1 cellular context compared by ENCODE assay signal in genomic region chr17:20155258-20156195, GRCh38.
TF ChIP-seq lines count a peak whose summit lies in the region.

No MANE protein-coding gene starts in this region.

TF ChIP-seq in HepG2, 621 proteins besides CTCF, POLR2A, EP300 and RAD21 (continued from another document and continues in another):
- 0 out of 2 replicates have a peak, but pooled peaks have one; percentile 30 for TF ChIP-seq ZNF691 (CRISPR knock-in tag; IDR thresholded peaks at IDR 0.05; ENCODE audit: borderline replicate concordance, low read depth)
- TF ChIP-seq RAD51 (IDR thresholded peaks at IDR 0.05; ENCODE audit: borderline replicate concordance) = no peak
- no peak for TF ChIP-seq ZNF552 (CRISPR knock-in tag; IDR thresholded peaks at IDR 0.05; ENCODE audit: borderline replicate concordance)
- 0 out of 2 replicates have a peak, but pooled peaks have one; percentile 38 for TF ChIP-seq ZNF446 (CRISPR knock-in tag; IDR thresholded peaks at IDR 0.05)
- TF ChIP-seq SCMH1 (CRISPR knock-in tag; IDR thresholded peaks at IDR 0.05; ENCODE audit: borderline replicate concordance) = no peak
- TF ChIP-seq, protein P1, sequence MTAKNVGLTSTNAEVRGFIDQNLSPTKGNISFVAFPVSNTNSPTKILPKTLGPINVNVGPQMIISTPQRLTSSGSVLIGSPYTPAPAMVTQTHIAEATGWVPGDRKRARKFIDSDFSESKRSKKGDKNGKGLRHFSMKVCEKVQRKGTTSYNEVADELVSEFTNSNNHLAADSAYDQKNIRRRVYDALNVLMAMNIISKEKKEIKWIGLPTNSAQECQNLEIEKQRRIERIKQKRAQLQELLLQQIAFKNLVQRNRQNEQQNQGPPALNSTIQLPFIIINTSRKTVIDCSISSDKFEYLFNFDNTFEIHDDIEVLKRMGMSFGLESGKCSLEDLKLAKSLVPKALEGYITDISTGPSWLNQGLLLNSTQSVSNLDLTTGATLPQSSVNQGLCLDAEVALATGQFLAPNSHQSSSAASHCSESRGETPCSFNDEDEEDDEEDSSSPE (CRISPR knock-in tag; IDR thresholded peaks at IDR 0.05) = peak; percentile 29; the same call in 1 of the 2 replicates
- no peak for TF ChIP-seq RFXANK (CRISPR knock-in tag; IDR thresholded peaks at IDR 0.05)
- TF ChIP-seq MAFF (IDR thresholded peaks at IDR 0.05; ENCODE audit: low read depth, low read length) = no peak
- TF ChIP-seq, protein P2, sequence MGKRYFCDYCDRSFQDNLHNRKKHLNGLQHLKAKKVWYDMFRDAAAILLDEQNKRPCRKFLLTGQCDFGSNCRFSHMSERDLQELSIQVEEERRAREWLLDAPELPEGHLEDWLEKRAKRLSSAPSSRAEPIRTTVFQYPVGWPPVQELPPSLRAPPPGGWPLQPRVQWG (CRISPR knock-in tag; IDR thresholded peaks at IDR 0.05; ENCODE audit: borderline replicate concordance, low read depth) = no peak
- TF ChIP-seq ZNF292 (CRISPR knock-in tag; IDR thresholded peaks at IDR 0.05; ENCODE audit: borderline replicate concordance, low read depth) = no peak
- TF ChIP-seq KLF12 (CRISPR knock-in tag; IDR thresholded peaks at IDR 0.05; ENCODE audit: borderline replicate concordance) = no peak
- no peak for TF ChIP-seq ZNF331 (CRISPR knock-in tag; IDR thresholded peaks at IDR 0.05)
- no peak for TF ChIP-seq E2F5 (CRISPR knock-in tag; conservative IDR thresholded peaks at IDR 0.05)
- no peak for TF ChIP-seq ZNF878 (CRISPR knock-in tag; IDR thresholded peaks at IDR 0.05)
- no peak for TF ChIP-seq ZNF501 (CRISPR knock-in tag; IDR thresholded peaks at IDR 0.05)
- no peak for TF ChIP-seq SRY (CRISPR knock-in tag; IDR thresholded peaks at IDR 0.05)
- TF ChIP-seq SYNCRIP (IDR thresholded peaks at IDR 0.05; ENCODE audit: insufficient read depth, low read depth, low read length) = no peak
- no peak for TF ChIP-seq AFF4 (CRISPR knock-in tag; IDR thresholded peaks at IDR 0.05)
- TF ChIP-seq ZNF503 (CRISPR knock-in tag; IDR thresholded peaks at IDR 0.05) = no peak
- no peak for TF ChIP-seq ZNF235 (CRISPR knock-in tag; IDR thresholded peaks at IDR 0.05; ENCODE audit: borderline replicate concordance)
- TF ChIP-seq ZZZ3 (CRISPR knock-in tag; IDR thresholded peaks at IDR 0.05; ENCODE audit: borderline replicate concordance) = no peak
- no peak for TF ChIP-seq ZSCAN12 (CRISPR knock-in tag; IDR thresholded peaks at IDR 0.05)
- TF ChIP-seq NR2F6 (IDR thresholded peaks at IDR 0.05) = no peak
- no peak for TF ChIP-seq NR2F6 (CRISPR knock-in tag; IDR thresholded peaks at IDR 0.05)
- TF ChIP-seq ARID4A (CRISPR knock-in tag; IDR thresholded peaks at IDR 0.05; ENCODE audit: borderline replicate concordance) = no peak; the same call in 1 of the 2 replicates
- no peak for TF ChIP-seq CHCHD3 (CRISPR knock-in tag; IDR thresholded peaks at IDR 0.05)
- TF ChIP-seq TCF7L2 (IDR thresholded peaks at IDR 0.05; ENCODE audit: low read depth, low read length) = no peak
- TF ChIP-seq PREB (CRISPR knock-in tag; IDR thresholded peaks at IDR 0.05) = no peak
- no peak for TF ChIP-seq MXD4 (CRISPR knock-in tag; IDR thresholded peaks at IDR 0.05)
- peak; percentile 56; the same call in 1 of the 2 replicates for TF ChIP-seq PRDM15 (CRISPR knock-in tag; IDR thresholded peaks at IDR 0.05)
- no peak for TF ChIP-seq CERS6 (CRISPR knock-in tag; IDR thresholded peaks at IDR 0.05)
- no peak for TF ChIP-seq NFYC (CRISPR knock-in tag; IDR thresholded peaks at IDR 0.05)
- TF ChIP-seq, protein P3, sequence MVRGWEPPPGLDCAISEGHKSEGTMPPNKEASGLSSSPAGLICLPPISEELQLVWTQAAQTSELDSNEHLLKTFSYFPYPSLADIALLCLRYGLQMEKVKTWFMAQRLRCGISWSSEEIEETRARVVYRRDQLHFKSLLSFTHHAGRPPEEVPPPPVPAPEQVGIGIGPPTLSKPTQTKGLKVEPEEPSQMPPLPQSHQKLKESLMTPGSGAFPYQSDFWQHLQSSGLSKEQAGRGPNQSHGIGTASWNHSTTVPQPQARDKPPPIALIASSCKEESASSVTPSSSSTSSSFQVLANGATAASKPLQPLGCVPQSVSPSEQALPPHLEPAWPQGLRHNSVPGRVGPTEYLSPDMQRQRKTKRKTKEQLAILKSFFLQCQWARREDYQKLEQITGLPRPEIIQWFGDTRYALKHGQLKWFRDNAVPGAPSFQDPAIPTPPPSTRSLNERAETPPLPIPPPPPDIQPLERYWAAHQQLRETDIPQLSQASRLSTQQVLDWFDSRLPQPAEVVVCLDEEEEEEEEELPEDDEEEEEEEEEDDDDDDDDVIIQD (CRISPR knock-in tag; IDR thresholded peaks at IDR 0.05; ENCODE audit: low read depth) = no peak
- TF ChIP-seq KMT2B (CRISPR knock-in tag; IDR thresholded peaks at IDR 0.05) = no peak
- TF ChIP-seq, protein P4, sequence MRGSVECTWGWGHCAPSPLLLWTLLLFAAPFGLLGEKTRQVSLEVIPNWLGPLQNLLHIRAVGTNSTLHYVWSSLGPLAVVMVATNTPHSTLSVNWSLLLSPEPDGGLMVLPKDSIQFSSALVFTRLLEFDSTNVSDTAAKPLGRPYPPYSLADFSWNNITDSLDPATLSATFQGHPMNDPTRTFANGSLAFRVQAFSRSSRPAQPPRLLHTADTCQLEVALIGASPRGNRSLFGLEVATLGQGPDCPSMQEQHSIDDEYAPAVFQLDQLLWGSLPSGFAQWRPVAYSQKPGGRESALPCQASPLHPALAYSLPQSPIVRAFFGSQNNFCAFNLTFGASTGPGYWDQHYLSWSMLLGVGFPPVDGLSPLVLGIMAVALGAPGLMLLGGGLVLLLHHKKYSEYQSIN (CRISPR knock-in tag; IDR thresholded peaks at IDR 0.05; ENCODE audit: borderline replicate concordance) = no peak
- TF ChIP-seq RCOR2 (CRISPR knock-in tag; IDR thresholded peaks at IDR 0.05) = no peak
- no peak for TF ChIP-seq ZNF619 (CRISPR knock-in tag; IDR thresholded peaks at IDR 0.05)
